Comparison of ENCODE assay signal across 8 cellular contexts in genomic region chr12:70243510-70244331, GRCh38. TPM values are rescaled to one million over a fixed set of nuclear protein-coding genes. Genes with fewer than 3 reads are reported as not detected.
DNase-seq lines count a peak whose midpoint lies in the region; ATAC-seq and TF ChIP-seq lines count a peak whose summit lies in the region.

No MANE protein-coding gene starts in this region.

- no peaks in the 10 kb centered on the region for H3K9me3 Mint-ChIP-seq in activated CD8-positive, alpha-beta T cell treated with anti-CD3 and anti-CD28 coated beads for 36 hours
- no peaks in the 10 kb centered on the region for H3K9me3 Mint-ChIP-seq in memory B cell

- ATAC-seq in GM19025 (IDR thresholded peaks at IDR 0.05; ENCODE audit: low read depth, unreplicated experiment): peak; percentile 42
- ATAC-seq in HG03175 (IDR thresholded peaks at IDR 0.05; ENCODE audit: unreplicated experiment): peak; percentile 62
- ATAC-seq in activated CD8-positive, alpha-beta T cell treated with anti-CD3 and anti-CD28 coated beads for 36 hours: peak; percentile 55
- peak; percentile 62 for ATAC-seq in memory B cell (ENCODE audit: low read depth)

- no peaks in the 10 kb centered on the region for H3K4me1 ChIP-seq in BE2C

- H3K36me3 ChIP-seq in BE2C: peaks cover 12% of the 10 kb centered on the region

- TF ChIP-seq CTCF in BE2C (IDR thresholded peaks at IDR 0.05; ENCODE audit: low read depth, low read length): no peak
- TF ChIP-seq CTCF in activated CD8-positive, alpha-beta T cell treated with anti-CD3 and anti-CD28 coated beads for 36 hours (IDR thresholded peaks at IDR 0.05): no peak

- H3K27me3 Mint-ChIP-seq in activated CD8-positive, alpha-beta T cell treated with anti-CD3 and anti-CD28 coated beads for 36 hours: no peaks in the 10 kb centered on the region
- no peaks in the 10 kb centered on the region for H3K27me3 Mint-ChIP-seq in memory B cell

- intact Hi-C loops in activated CD8-positive, alpha-beta T cell treated with anti-CD3 and anti-CD28 coated beads for 36 hours (cut with micrococcal nuclease): loop anchor here (5.0 kb wide), 1 partner anchor 124 kb away; the partner anchor contains the start of gene KCNMB4

- peaks cover 50% of the 10 kb centered on the region for H3K36me3 Mint-ChIP-seq in activated CD8-positive, alpha-beta T cell treated with anti-CD3 and anti-CD28 coated beads for 36 hours (ENCODE audit: low read depth)
- H3K36me3 Mint-ChIP-seq in memory B cell: peaks cover 19% of the 10 kb centered on the region

- DNase-seq in BE2C (peak; percentile 76), NCI-H748 (lab: John Stamatoyannopoulos, UW; ENCODE audit: unreplicated experiment) (peak; percentile 72), memory B cell (ENCODE audit: low spot score in 2 of 2) (peak in 1 of 2 donors; percentile 21)
- DNase-seq in activated CD8-positive, alpha-beta T cell treated with anti-CD3 and anti-CD28 coated beads for 36 hours: peak; percentile 75
- peak; percentile 60 for DNase-seq in effector CD8-positive, alpha-beta T cell (lab: John Stamatoyannopoulos, UW)
- peak; percentile 44 for DNase-seq in stimulated activated CD8-positive, alpha-beta memory T cell treated with anti-CD3 and anti-CD28 coated beads, Interleukin-12 subunit alpha, Interleukin-12 subunit beta, amount 100 ng/mL, for 24 hours (ENCODE audit: extremely low read depth)

- H3K27ac Mint-ChIP-seq in activated CD8-positive, alpha-beta T cell treated with anti-CD3 and anti-CD28 coated beads for 36 hours: peak overlapping the region; percentile 99
- H3K27ac Mint-ChIP-seq in memory B cell: peak overlapping the region; percentile 99

- CTCF ChIA-PET in activated CD8-positive, alpha-beta T cell treated with anti-CD3 and anti-CD28 coated beads for 36 hours (lab: Charles Lee): no interaction called here

- H3K27me3 ChIP-seq in BE2C: no peaks in the 10 kb centered on the region

- H3K4me3 Mint-ChIP-seq in activated CD8-positive, alpha-beta T cell treated with anti-CD3 and anti-CD28 coated beads for 36 hours: peak overlapping the region; percentile 87
- H3K4me3 Mint-ChIP-seq in memory B cell: peak overlapping the region; percentile 100

- POLR2A ChIA-PET in activated CD8-positive, alpha-beta T cell treated with anti-CD3 and anti-CD28 coated beads for 36 hours (lab: Charles Lee): interaction anchor here (0.6 to 1.8 kb wide), 8 partner anchors 10 to 502 kb away, joined by 3 to 6 read pairs (median 3); no protein-coding TSS in a partner anchor

- peaks cover 53% of the 10 kb centered on the region for H3K4me1 Mint-ChIP-seq in activated CD8-positive, alpha-beta T cell treated with anti-CD3 and anti-CD28 coated beads for 36 hours (ENCODE audit: low read depth)
- peaks cover 46% of the 10 kb centered on the region for H3K4me1 Mint-ChIP-seq in memory B cell

- H3K4me3 ChIP-seq in BE2C (ENCODE audit: low read depth, low read length): peak overlapping the region; percentile 96

- H3K9me3 ChIP-seq in BE2C: no peaks in the 10 kb centered on the region

RNA-seq across cellular contexts. Expression of gene CNOT2, which starts 0.5 kb away (rescaled TPM):
- polyA plus RNA-seq in BE2C (2012; ENCODE audit: insufficient read depth, insufficient read length, low read depth): 86.7 TPM
- 10 to 100 TPM; 67.9 to 69.0 TPM for total RNA-seq in activated CD8-positive, alpha-beta T cell treated with anti-CD3 and anti-CD28 coated beads for 36 hours
